9 cellular contexts compared by ENCODE assay signal in genomic region chr17:39164675-39165143, GRCh38. TPM values are rescaled to one million over a fixed set of nuclear protein-coding genes. Genes with fewer than 3 reads are reported as not detected.
DNase-seq lines count a peak whose midpoint lies in the region; ATAC-seq, FAIRE-seq and TF ChIP-seq lines count a peak whose summit lies in the region.
"Had no signal": no experiment of that assay in that cellular context is flagged by ENCODE, and none has a peak within 500 bp of the region (broad histone marks: within the 10 kb centered on the region; RNA-seq: fewer than 3 reads in every experiment).

No MANE protein-coding gene starts in this region.

- CTCF ChIA-PET in mammary epithelial cell (lab: Charles Lee; ENCODE audit: low non-redundant PET): interaction anchor here (0.5 to 1.4 kb wide), 8 partner anchors 10 to 401 kb away, joined by 3 to 11 read pairs (median 6); no protein-coding TSS in a partner anchor

- peaks cover 10% of the 10 kb centered on the region for H3K4me1 ChIP-seq in mammary epithelial cell (ENCODE audit: insufficient read depth, low read length)
- no peaks in the 10 kb centered on the region for H3K4me1 ChIP-seq in small intestine (ENCODE audit: control insufficient read depth in 2 of 2, insufficient read depth in 1 of 2, low read depth in 1 of 2, low read length in 1 of 2)

- H3K36me3 ChIP-seq in mammary epithelial cell (ENCODE audit: insufficient read depth, low read length): no peaks in the 10 kb centered on the region
- no peaks in the 10 kb centered on the region for H3K36me3 ChIP-seq in small intestine (ENCODE audit: control insufficient read depth in 2 of 2, insufficient read depth in 2 of 2, low read length in 2 of 2)

- H3K4me2 ChIP-seq in mammary epithelial cell (ENCODE audit: insufficient read depth, low read depth, low read length): peak overlapping the region; percentile 48

- 2% methylated on average over 10 of the region's 15 CpGs for WGBS in mammary epithelial cell (ENCODE audit: low coverage, missing lambda C conversion rate)
- 0 to 3% (median 1%) methylated on average over 15 of the region's 15 CpGs for WGBS in small intestine, 3 donors

- peak overlapping the region; percentile 87 for H2AFZ ChIP-seq in mammary epithelial cell (ENCODE audit: low read depth, low read length)

- ATAC-seq in GM18520 (IDR thresholded peaks at IDR 0.05; ENCODE audit: unreplicated experiment): no peak

- H3K79me2 ChIP-seq in mammary epithelial cell (ENCODE audit: insufficient read depth, low read length): no peaks in the 10 kb centered on the region

- H3K4me3 ChIP-seq in mammary epithelial cell (replicated peaks in 1 of 3; ENCODE audit: insufficient read depth in 1 of 3, low read depth in 2 of 3, low read length in 3 of 3): no peak overlapping the region
- H3K4me3 ChIP-seq in small intestine (ENCODE audit: low read depth in 1 of 2, low read length in 2 of 2): peak overlapping the region; percentile 0 to 42

- H3K27me3 ChIP-seq in mammary epithelial cell (ENCODE audit: insufficient read depth, low read length): no peaks in the 10 kb centered on the region
- peaks cover 0 to 4% of the 10 kb centered on the region in 2 donors for H3K27me3 ChIP-seq in small intestine (ENCODE audit: control insufficient read depth in 2 of 2, insufficient read depth in 2 of 2, low read length in 2 of 2)

- in situ Hi-C loops in mammary epithelial cell (cut with MboI; ENCODE audit: low sequenced_read_pairs in 2 of 2): loop anchor here in 1 of 2 donors (25.0 kb wide), 1 partner anchor 177 kb away; no protein-coding TSS in a partner anchor

- dilution Hi-C loops in mammary epithelial cell (cut with HindIII; ENCODE audit: low sequenced_read_pairs): loop anchor here (5.0 kb wide), 4 partner anchors 33 to 172 kb away; partner anchors contain the start of gene CACNB1

- no peaks in the 10 kb centered on the region for H3K9me3 ChIP-seq in mammary epithelial cell (replicated peaks; ENCODE audit: insufficient read depth, low read length)
- H3K9me3 ChIP-seq in small intestine (ENCODE audit: control insufficient read depth, low read depth): no peaks in the 10 kb centered on the region

- TF ChIP-seq POLR2A in H54 (IDR thresholded peaks at IDR 0.05; ENCODE audit: low read depth, low read length): no peak

- intact Hi-C loops in mammary epithelial cell (cut with micrococcal nuclease): no loop called here

- FAIRE-seq in H54 (lab: Jason Lieb, UNC) (no peak), small intestine (lab: Jason Lieb, UNC) (no peak)

- H3K9ac ChIP-seq in mammary epithelial cell (ENCODE audit: insufficient read depth, low read length): no peak overlapping the region

- no peak overlapping the region for H3K27ac ChIP-seq in VCaP
- H3K27ac ChIP-seq in mammary epithelial cell (ENCODE audit: insufficient read depth, low read depth, low read length): no peak overlapping the region
- no peak overlapping the region for H3K27ac ChIP-seq in small intestine (ENCODE audit: low read depth in 1 of 2, low read length in 1 of 2)

- no peaks in the 10 kb centered on the region for H4K20me1 ChIP-seq in mammary epithelial cell (ENCODE audit: insufficient read depth, low read length)

- no TSS peak for BruUV-seq in mammary epithelial cell (replicated peaks; lab: Mats Ljungman, UMichigan)

- DNase-seq in DMS114 treated with DMSO at 0.1 percent for 48 hours (lab: John Stamatoyannopoulos, UW; ENCODE audit: unreplicated experiment) (peak; percentile 86), H54 (ENCODE audit: insufficient read length, low spot score) (peak; percentile 86), NCI-H1930 (lab: John Stamatoyannopoulos, UW) (peak; percentile 54 to 63), mammary epithelial cell (peak; percentile 71), iPS-NIHi7 (ENCODE audit: extremely low spot score) (peak; percentile 91), small intestine (peak; percentile 74)

- TF ChIP-seq CTCF in VCaP (conservative IDR thresholded peaks at IDR 0.05) (peak; percentile 98), mammary epithelial cell (conservative IDR thresholded peaks at IDR 0.05 in 1 of 2, IDR thresholded peaks at IDR 0.05 in 1 of 2; ENCODE audit: extremely low read depth in 1 of 2, insufficient read depth in 1 of 2, low read depth in 1 of 2, low read length in 2 of 2) (peak; percentile 78 to 89)

RNA-seq across cellular contexts. Expression of gene ARL5C, which starts 1.3 kb away (rescaled TPM):
- not detected for total RNA-seq in mammary epithelial cell
- not detected for polyA plus RNA-seq in mammary epithelial cell
- not detected for polyA minus RNA-seq in mammary epithelial cell
- not detected for polyA plus RNA-seq in small intestine
- total RNA-seq: subcutaneous adipose tissue had no signal

RNA-seq across cellular contexts. Expression of gene PLXDC1, which starts 13.3 kb away (rescaled TPM):
- under 1 TPM in 1 of 2 donors, not detected in 1; 0.33 TPM for total RNA-seq in mammary epithelial cell
- polyA plus RNA-seq in mammary epithelial cell (0.09 TPM), small intestine (10 to 100 TPM in 1 of 3 donors, 1 to 10 TPM in 2; 3.3 to 12.7 (median 3.5) TPM)
- not detected for polyA minus RNA-seq in mammary epithelial cell

RNA-seq across cellular contexts. Expression of gene CACNB1, which starts 32.8 kb away (rescaled TPM):
- total RNA-seq in mammary epithelial cell: 10 to 100 TPM in 1 of 2 donors, 1 to 10 TPM in 1; 8.2 to 21.6 TPM
- polyA plus RNA-seq in mammary epithelial cell (6.9 TPM), small intestine (1 to 10 TPM in 1 of 3 donors, under 1 TPM in 2; 0.45 to 3.7 (median 0.81) TPM)
- polyA minus RNA-seq in mammary epithelial cell: 6.7 TPM

RNA-seq across cellular contexts. Expression of gene RPL19, which starts 35.4 kb away (rescaled TPM):
- 1,000 to 10,000 TPM; 1,153 to 1,694 TPM for total RNA-seq in mammary epithelial cell
- polyA plus RNA-seq in mammary epithelial cell (2,221 TPM), small intestine (1,000 to 10,000 TPM; 1,923 to 3,263 (median 3,147) TPM)
- 738 TPM for polyA minus RNA-seq in mammary epithelial cell

Comparison
In these comparisons a context has a peak if more than half of its experiments do, and no peak if none do; other contexts are left out.
1. H3K4me3 ChIP-seq: peak in small intestine (2 of 2); none in mammary epithelial cell (0 of 3).
2. Peak in every context shown above with its lines, with median percentiles within 50 percentile points of each other: DNase-seq.